ENCODE assay signal across 13 cellular contexts in the genomic region with DNA sequence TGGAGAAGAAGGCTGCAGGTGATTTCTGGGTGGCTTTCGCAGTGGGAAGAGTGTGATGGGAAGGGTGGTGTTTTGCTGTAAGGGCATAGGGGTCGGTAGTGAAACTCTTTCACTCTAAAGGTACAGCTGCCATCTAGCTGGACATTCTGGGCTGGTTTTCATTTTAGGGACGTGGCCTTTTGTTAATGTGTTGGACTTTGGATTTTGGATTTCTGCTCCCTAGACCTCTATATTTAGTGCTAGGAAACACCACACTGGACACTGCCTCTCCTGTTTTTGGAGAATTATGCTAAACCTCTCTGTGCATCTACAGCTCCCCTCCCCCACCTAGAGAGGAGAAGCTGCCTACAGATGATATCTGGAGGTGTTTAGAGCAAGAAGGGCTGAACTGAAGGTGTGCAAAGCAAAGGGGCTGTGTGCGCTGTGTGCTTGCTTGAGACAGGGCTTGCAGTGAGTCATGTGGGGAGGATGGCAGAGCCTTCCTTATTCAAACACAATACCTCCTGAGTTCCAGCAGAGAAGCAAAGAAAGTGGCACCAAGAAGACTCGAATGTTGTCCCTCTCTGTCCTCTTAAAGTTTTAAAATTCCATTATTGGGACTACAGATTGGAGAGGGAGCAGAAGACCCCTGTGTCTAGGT. TPM values are rescaled to one million over a fixed set of nuclear protein-coding genes. Genes with fewer than 3 reads are reported as not detected.
DNase-seq lines count a peak whose midpoint lies in the region; ATAC-seq and TF ChIP-seq lines count a peak whose summit lies in the region.
"Had no signal": no experiment of that assay in that cellular context is flagged by ENCODE, and none has a peak within 500 bp of the region (broad histone marks: within the 10 kb centered on the region; RNA-seq: fewer than 3 reads in every experiment).

No MANE protein-coding gene starts in this region.

- TF ChIP-seq CTCF in heart right ventricle (IDR thresholded peaks at IDR 0.05): no peak

- DNase-seq in heart right ventricle (no peak), Right ventricle myocardium inferior (ENCODE audit: missing footprints) (no peak), dermis blood vessel endothelial cell (peak; percentile 52), NCI-H1092 (lab: John Stamatoyannopoulos, UW) (no peak)
- DNase-seq in activated CD4-positive, alpha-beta T cell treated with anti-CD3 and anti-CD28 coated beads for 48 hours: no peak
- DNase-seq: activated T-cell treated with anti-CD3 and anti-CD28 coated beads, Interleukin-2, amount 50 U/mL, for 1 hour; DND-41; NCI-H345; pancreas had no signal

- ATAC-seq in heart right ventricle (no peak), Right ventricle myocardium inferior (no peak), HG02885 (IDR thresholded peaks at IDR 0.05; ENCODE audit: poor library complexity, unreplicated experiment) (no peak)

- H3K4me3 ChIP-seq in heart right ventricle: peak overlapping the region; percentile 53 to 76 (median 66)
- H3K4me3 ChIP-seq in mesodermal cell (ENCODE audit: extremely low read depth, insufficient read depth, low read length, poor library complexity, severe bottlenecking): peak overlapping the region; percentile 53
- peak overlapping the region; percentile 1 for H3K4me3 ChIP-seq in urinary bladder (ENCODE audit: low read depth, low read length)

- H3K27ac ChIP-seq in heart right ventricle: peak overlapping the region in 9 of 10 donors; percentile 55 to 94 (median 89)
- no peak overlapping the region for H3K27ac ChIP-seq in mesodermal cell (ENCODE audit: low read depth, low read length, severe bottlenecking)
- H3K27ac ChIP-seq in urinary bladder (ENCODE audit: low read depth): no peak overlapping the region
- H3K27ac ChIP-seq: RWPE1 had no signal

- H3K9me3 ChIP-seq in heart right ventricle (no peaks in the 10 kb centered on the region), mesodermal cell (ENCODE audit: control insufficient read depth, low read length) (no peaks in the 10 kb centered on the region)
- H3K9me3 ChIP-seq: pancreas had no signal

- intact Hi-C loops in heart right ventricle (cut with DNase I) (no loop called here), Right ventricle myocardium inferior (cut with DNase I) (no loop called here)

- WGBS in heart right ventricle, 2 donors: 40 to 59% methylated on average over 5 of the region's 5 CpGs
- 100% methylated on average over 1 of the region's 5 CpGs; no CpG with 5 or more reads in 1 of the 2 experiments for WGBS in mesodermal cell (ENCODE audit: insufficient coverage in 2 of 2), 2 experiments
- WGBS in urinary bladder: 66% methylated on average over 5 of the region's 5 CpGs

- H3K36me3 ChIP-seq in heart right ventricle (no peaks in the 10 kb centered on the region), mesodermal cell (ENCODE audit: control insufficient read depth, insufficient read depth, low read length) (no peaks in the 10 kb centered on the region), urinary bladder (ENCODE audit: insufficient read depth) (no peaks in the 10 kb centered on the region)
- H3K36me3 ChIP-seq: pancreas had no signal

- H3K4me1 ChIP-seq in heart right ventricle: peaks cover 0 to 55% (median 26%) of the 10 kb centered on the region in 9 donors
- peaks cover 23% of the 10 kb centered on the region for H3K4me1 ChIP-seq in mesodermal cell (ENCODE audit: control insufficient read depth, insufficient read depth, low read length, poor library complexity, severe bottlenecking)
- no peaks in the 10 kb centered on the region for H3K4me1 ChIP-seq in urinary bladder (ENCODE audit: insufficient read depth)

- H3K27me3 ChIP-seq in heart right ventricle: peaks cover 0 to 18% (median 0%) of the 10 kb centered on the region in 7 donors
- H3K27me3 ChIP-seq: pancreas had no signal

RNA-seq across cellular contexts. Expression of gene STARD8, which starts 47.9 kb away (rescaled TPM):
- total RNA-seq in heart right ventricle: 10 to 100 TPM in 2 of 10 donors, 1 to 10 TPM in 8; 5.2 to 11.7 (median 8.0) TPM
- polyA plus RNA-seq in heart right ventricle: 1 to 10 TPM; 4.7 to 7.4 TPM
- 11.7 TPM for total RNA-seq in Right ventricle myocardium inferior
- total RNA-seq in dermis blood vessel endothelial cell: 21.6 and 46.4 TPM in 2 replicates
- polyA plus RNA-seq in mesodermal cell (2013, experiment 1 of 2): 14.4 TPM
- 9.2 TPM for polyA plus RNA-seq in mesodermal cell (2013, experiment 2 of 2)
- 6.5 TPM for total RNA-seq in urinary bladder
- polyA plus RNA-seq in urinary bladder: 12.4 TPM

Comparison
In these comparisons a context has a peak if more than half of its experiments do, and no peak if none do; other contexts are left out.
1. H3K27ac ChIP-seq: peak in heart right ventricle (9 of 10); none in mesodermal cell (single experiment) and urinary bladder (single experiment).
2. H3K4me3 ChIP-seq: peak in every context shown above with its lines; median percentile 66 in heart right ventricle; 53 in mesodermal cell; 1 in urinary bladder.